Comparison of ENCODE assay signal across 26 cellular contexts in genomic region chr21:45484318-45484717, GRCh38. TPM values are rescaled to one million over a fixed set of nuclear protein-coding genes. Genes with fewer than 3 reads are reported as not detected.
A peak's percentile ranks its signal among the peaks of the same experiment; 100 is the strongest.
DNase-seq lines count a peak whose midpoint lies in the region; ATAC-seq lines count a peak whose summit lies in the region.
"Had no signal": no experiment of that assay in that cellular context is flagged by ENCODE, and none has a peak within 500 bp of the region (broad histone marks: within the 10 kb centered on the region; RNA-seq: fewer than 3 reads in every experiment).

No MANE protein-coding gene starts in this region.

- H3K4me1 ChIP-seq in CD4-positive, CD25-positive, alpha-beta regulatory T cell (ENCODE audit: control insufficient read depth, insufficient read depth, low read length, poor library complexity, severe bottlenecking), result peaks cover 10% of the 10 kb centered on the region
- peaks cover 14% of the 10 kb centered on the region for H3K4me1 ChIP-seq in CD4-positive, alpha-beta memory T cell (ENCODE audit: insufficient read depth, low read length)
- peaks cover 3 to 30% of the 10 kb centered on the region in 2 donors for H3K4me1 ChIP-seq in naive thymus-derived CD4-positive, alpha-beta T cell (ENCODE audit: control insufficient read depth in 2 of 2, insufficient read depth in 2 of 2, low read length in 2 of 2)
- H3K4me1 ChIP-seq: colonic mucosa, foreskin keratinocyte, pancreas, Peyer's patch, right lobe of liver, testis had no signal

- CTCF ChIA-PET in CD4-positive, alpha-beta memory T cell (lab: Charles Lee; ENCODE audit: partially characterized antibody), result no interaction called here
- CTCF ChIA-PET in naive thymus-derived CD4-positive, alpha-beta T cell (lab: Charles Lee), result no interaction called here

- POLR2A ChIA-PET in CD4-positive, alpha-beta memory T cell (lab: Charles Lee; ENCODE audit: partially characterized antibody), result no interaction called here
- POLR2A ChIA-PET in naive thymus-derived CD4-positive, alpha-beta T cell (lab: Charles Lee), result no interaction called here

- no peak for ATAC-seq in CD4-positive, CD25-positive, alpha-beta regulatory T cell (ENCODE audit: low read depth in 2 of 2)
- no peak for ATAC-seq in activated naive CD8-positive, alpha-beta T cell treated with anti-CD3 and anti-CD28 coated beads, Interleukin-2, amount 50 U/mL, for 24 hours
- no peak for ATAC-seq in naive thymus-derived CD4-positive, alpha-beta T cell
- ATAC-seq in GM18909 (IDR thresholded peaks at IDR 0.05; ENCODE audit: poor library complexity, unreplicated experiment), result no peak
- ATAC-seq: effector memory CD8-positive, alpha-beta T cell; esophagus mucosa; foreskin keratinocyte had no signal

- no peaks in the 10 kb centered on the region for H3K36me3 ChIP-seq in CD4-positive, CD25-positive, alpha-beta regulatory T cell (ENCODE audit: control insufficient read depth, insufficient read depth, low read length)
- no peaks in the 10 kb centered on the region for H3K36me3 ChIP-seq in CD4-positive, alpha-beta memory T cell (ENCODE audit: insufficient read depth, low read length)
- H3K36me3 ChIP-seq in naive thymus-derived CD4-positive, alpha-beta T cell (ENCODE audit: control insufficient read depth in 2 of 3, insufficient read depth in 3 of 3, low read length in 3 of 3), result no peaks in the 10 kb centered on the region
- H3K36me3 ChIP-seq: colonic mucosa, pancreas had no signal

- DNase-seq in CD4-positive, CD25-positive, alpha-beta regulatory T cell, result no peak
- no peak for DNase-seq in CD4-positive, alpha-beta memory T cell
- no peak for DNase-seq in activated naive CD8-positive, alpha-beta T cell treated with anti-CD3 and anti-CD28 coated beads, Interleukin-2, amount 50 U/mL, for 24 hours
- DNase-seq in naive thymus-derived CD4-positive, alpha-beta T cell, result no peak
- DNase-seq in NAMALWA (ENCODE audit: low spot score) (no peak), NCI-H1694 (lab: John Stamatoyannopoulos, UW) (no peak)
- DNase-seq: activated CD4-positive, alpha-beta T cell treated with anti-CD3 and anti-CD28 coated beads, Interleukin-2, amount 50 U/mL, for 1 hour; activated CD8-positive, alpha-beta memory T cell treated with anti-CD3 and anti-CD28 coated beads, Interleukin-2, amount 50 U/mL, for 4 hours; colonic mucosa; effector memory CD8-positive, alpha-beta T cell; foreskin keratinocyte; KBM-7; MM.1S; NCI-H146; NCI-H2171; NCI-H524 treated with DMSO at 0.1 percent for 48 hours; Peyer's patch; stimulated activated CD4-positive, alpha-beta T cell treated with anti-CD3 and anti-CD28 coated beads, Interleukin-12 subunit alpha, Interleukin-12 subunit beta, amount 100 ng/mL, for 4 hours; stimulated activated CD4-positive, alpha-beta T cell treated with anti-CD3 and anti-CD28 coated beads, Interleukin-4, amount 100 ng/mL, for 24 hours; stimulated activated naive CD4-positive, alpha-beta T cell treated with Interleukin-2 at 50 U/mL for 16 hours; testis had no signal

- H3K4me3 Mint-ChIP-seq in CD4-positive, CD25-positive, alpha-beta regulatory T cell, result peak overlapping the region in 3 of 4 donors; percentile 19 to 81 (median 61)
- H3K4me3 Mint-ChIP-seq in CD4-positive, alpha-beta memory T cell, result peak overlapping the region in 3 of 8 donors; percentile 4 to 37 (median 31)
- no peak overlapping the region for H3K4me3 Mint-ChIP-seq in activated naive CD8-positive, alpha-beta T cell treated with anti-CD3 and anti-CD28 coated beads, Interleukin-2, amount 50 U/mL, for 24 hours
- H3K4me3 Mint-ChIP-seq in naive thymus-derived CD4-positive, alpha-beta T cell, result peak overlapping the region; percentile 26 to 87 (median 66)
- H3K4me3 Mint-ChIP-seq: nephron had no signal

- no peaks in the 10 kb centered on the region for H3K9me3 ChIP-seq in CD4-positive, CD25-positive, alpha-beta regulatory T cell (ENCODE audit: control insufficient read depth in 2 of 2, low read length in 2 of 2)
- no peaks in the 10 kb centered on the region for H3K9me3 ChIP-seq in CD4-positive, alpha-beta memory T cell (ENCODE audit: control insufficient read depth in 1 of 2, low read length in 2 of 2)
- no peaks in the 10 kb centered on the region for H3K9me3 ChIP-seq in naive thymus-derived CD4-positive, alpha-beta T cell (ENCODE audit: control insufficient read depth in 2 of 3, low read length in 3 of 3)
- H3K9me3 ChIP-seq: colonic mucosa, pancreas, Peyer's patch, right lobe of liver, testis had no signal

- no peaks in the 10 kb centered on the region for H3K27me3 Mint-ChIP-seq in CD4-positive, CD25-positive, alpha-beta regulatory T cell
- no peaks in the 10 kb centered on the region for H3K27me3 Mint-ChIP-seq in CD4-positive, alpha-beta memory T cell
- no peaks in the 10 kb centered on the region for H3K27me3 Mint-ChIP-seq in activated naive CD8-positive, alpha-beta T cell treated with anti-CD3 and anti-CD28 coated beads, Interleukin-2, amount 50 U/mL, for 24 hours
- no peaks in the 10 kb centered on the region for H3K27me3 Mint-ChIP-seq in naive thymus-derived CD4-positive, alpha-beta T cell
- H3K27me3 Mint-ChIP-seq: effector memory CD8-positive, alpha-beta T cell had no signal

- H3K27ac ChIP-seq in CD4-positive, CD25-positive, alpha-beta regulatory T cell (ENCODE audit: insufficient read depth, low read length, poor library complexity, severe bottlenecking), result no peak overlapping the region
- H3K27ac ChIP-seq in CD4-positive, alpha-beta memory T cell (ENCODE audit: low read depth, low read length), result no peak overlapping the region
- H3K27ac ChIP-seq in naive thymus-derived CD4-positive, alpha-beta T cell (ENCODE audit: low read depth, low read length), result no peak overlapping the region
- H3K27ac ChIP-seq: colonic mucosa, foreskin keratinocyte, pancreas, Peyer's patch, right lobe of liver, testis had no signal

- H3K4me1 Mint-ChIP-seq in CD4-positive, CD25-positive, alpha-beta regulatory T cell, result peaks cover 0 to 41% (median 5%) of the 10 kb centered on the region in 4 donors
- H3K4me1 Mint-ChIP-seq in CD4-positive, alpha-beta memory T cell, result peaks cover 10 to 20% (median 14%) of the 10 kb centered on the region in 4 donors
- peaks cover 18% of the 10 kb centered on the region for H3K4me1 Mint-ChIP-seq in activated naive CD8-positive, alpha-beta T cell treated with anti-CD3 and anti-CD28 coated beads, Interleukin-2, amount 50 U/mL, for 24 hours
- peaks cover 13 to 52% (median 27%) of the 10 kb centered on the region in 7 donors for H3K4me1 Mint-ChIP-seq in naive thymus-derived CD4-positive, alpha-beta T cell

- no peaks in the 10 kb centered on the region for H3K36me3 Mint-ChIP-seq in CD4-positive, CD25-positive, alpha-beta regulatory T cell
- no peaks in the 10 kb centered on the region for H3K36me3 Mint-ChIP-seq in CD4-positive, alpha-beta memory T cell
- no peaks in the 10 kb centered on the region for H3K36me3 Mint-ChIP-seq in activated naive CD8-positive, alpha-beta T cell treated with anti-CD3 and anti-CD28 coated beads, Interleukin-2, amount 50 U/mL, for 24 hours (ENCODE audit: low read depth)
- peaks cover 0 to 8% (median 4%) of the 10 kb centered on the region in 5 donors for H3K36me3 Mint-ChIP-seq in naive thymus-derived CD4-positive, alpha-beta T cell

- no peak overlapping the region for H3K4me3 ChIP-seq in CD4-positive, CD25-positive, alpha-beta regulatory T cell (ENCODE audit: low read depth, low read length)
- no peak overlapping the region for H3K4me3 ChIP-seq in CD4-positive, alpha-beta memory T cell (ENCODE audit: low read length in 2 of 2)
- no peak overlapping the region for H3K4me3 ChIP-seq in naive thymus-derived CD4-positive, alpha-beta T cell (ENCODE audit: low read length)
- H3K4me3 ChIP-seq: colonic mucosa, pancreas, Peyer's patch, right lobe of liver, testis had no signal

- intact Hi-C loops in CD4-positive, alpha-beta memory T cell (cut with micrococcal nuclease), result no loop called here
- intact Hi-C loops in naive thymus-derived CD4-positive, alpha-beta T cell (cut with micrococcal nuclease), result no loop called here

- peaks cover 0 to 2% (median 0%) of the 10 kb centered on the region in 7 donors for H3K9me3 Mint-ChIP-seq in CD4-positive, CD25-positive, alpha-beta regulatory T cell
- H3K9me3 Mint-ChIP-seq in CD4-positive, alpha-beta memory T cell, result peaks cover 0 to 2% (median 0%) of the 10 kb centered on the region in 8 donors
- H3K9me3 Mint-ChIP-seq in activated naive CD8-positive, alpha-beta T cell treated with anti-CD3 and anti-CD28 coated beads, Interleukin-2, amount 50 U/mL, for 24 hours, result no peaks in the 10 kb centered on the region
- peaks cover 0 to 3% (median 0%) of the 10 kb centered on the region in 11 donors for H3K9me3 Mint-ChIP-seq in naive thymus-derived CD4-positive, alpha-beta T cell
- H3K9me3 Mint-ChIP-seq: effector memory CD8-positive, alpha-beta T cell; nephron had no signal

- H3K27me3 ChIP-seq in CD4-positive, CD25-positive, alpha-beta regulatory T cell (ENCODE audit: control insufficient read depth, insufficient read depth, low read length), result no peaks in the 10 kb centered on the region
- H3K27me3 ChIP-seq in CD4-positive, alpha-beta memory T cell (ENCODE audit: insufficient read depth, low read length), result no peaks in the 10 kb centered on the region
- no peaks in the 10 kb centered on the region for H3K27me3 ChIP-seq in naive thymus-derived CD4-positive, alpha-beta T cell (ENCODE audit: control insufficient read depth in 2 of 2, insufficient read depth in 2 of 2, low read length in 2 of 2)
- H3K27me3 ChIP-seq: colonic mucosa, foreskin keratinocyte, pancreas, Peyer's patch, right lobe of liver, testis had no signal

- H3K27ac Mint-ChIP-seq in CD4-positive, CD25-positive, alpha-beta regulatory T cell, result peak overlapping the region in 2 of 3 donors; percentile 26 to 94
- H3K27ac Mint-ChIP-seq in CD4-positive, alpha-beta memory T cell, result peak overlapping the region in 5 of 7 donors; percentile 28 to 80 (median 32)
- peak overlapping the region; percentile 25 for H3K27ac Mint-ChIP-seq in activated naive CD8-positive, alpha-beta T cell treated with anti-CD3 and anti-CD28 coated beads, Interleukin-2, amount 50 U/mL, for 24 hours
- peak overlapping the region in 8 of 9 donors; percentile 57 to 96 (median 70) for H3K27ac Mint-ChIP-seq in naive thymus-derived CD4-positive, alpha-beta T cell
- H3K27ac Mint-ChIP-seq: effector memory CD8-positive, alpha-beta T cell had no signal

RNA-seq across cellular contexts. Expression of gene SLC19A1, which starts 57.9 kb away (rescaled TPM):
- 10.8 TPM for total RNA-seq in CD4-positive, CD25-positive, alpha-beta regulatory T cell
- polyA plus RNA-seq in CD4-positive, CD25-positive, alpha-beta regulatory T cell, result 1 to 10 TPM; 4.7 to 6.8 (median 5.0) TPM
- 1 to 10 TPM; 8.0 to 9.8 TPM for total RNA-seq in CD4-positive, alpha-beta memory T cell
- polyA plus RNA-seq in CD4-positive, alpha-beta memory T cell, result 1 to 10 TPM; 7.4 to 8.5 TPM
- total RNA-seq in naive thymus-derived CD4-positive, alpha-beta T cell, result 10 to 100 TPM; 10.5 to 49.1 (median 21.6) TPM
- 10 to 100 TPM; 11.7 to 15.6 TPM for polyA plus RNA-seq in naive thymus-derived CD4-positive, alpha-beta T cell
